ENCODE assay signal across 8 cellular contexts in genomic region chr5:72611111-72611724, GRCh38.
DNase-seq lines count a peak whose midpoint lies in the region; ATAC-seq and TF ChIP-seq lines count a peak whose summit lies in the region.

No MANE protein-coding gene starts in this region.

- no peaks in the 10 kb centered on the region for H3K9me3 ChIP-seq in lung (ENCODE audit: control insufficient read depth in 2 of 2, insufficient read depth in 1 of 2, low read length in 1 of 2)

- peak; percentile 5 for DNase-seq in GM06990 (ENCODE audit: extremely low read depth, insufficient read length)
- DNase-seq in NCI-H460 (ENCODE audit: extremely low read depth, low read depth), result peak; percentile 65
- DNase-seq in activated CD4-positive, alpha-beta T cell treated with anti-CD3 and anti-CD28 coated beads for 48 hours, result peak; percentile 61
- peak; percentile 4 for DNase-seq in effector CD8-positive, alpha-beta T cell (lab: John Stamatoyannopoulos, UW)
- peak; percentile 69 for DNase-seq in lung (ENCODE audit: low spot score)
- DNase-seq in stimulated activated CD8-positive, alpha-beta memory T cell treated with anti-CD3 and anti-CD28 coated beads, Interleukin-4, amount 100 ng/mL, for 24 hours (ENCODE audit: low read depth), result peak; percentile 19

- ATAC-seq in HG03066 (IDR thresholded peaks at IDR 0.05; ENCODE audit: low read depth, unreplicated experiment) (peak; percentile 60), lung (ENCODE audit: insufficient read depth, low FRiP score) (peak; percentile 91), GM18511 (IDR thresholded peaks at IDR 0.05; ENCODE audit: unreplicated experiment) (no peak)

- H3K27me3 ChIP-seq in GM06990 (replicated peaks; ENCODE audit: control insufficient read depth, insufficient read depth, low read length) (no peaks in the 10 kb centered on the region; the same call in 1 of the 2 replicates), lung (ENCODE audit: control insufficient read depth, insufficient read depth) (no peaks in the 10 kb centered on the region)

- TF ChIP-seq CTCF in GM06990 (IDR thresholded peaks at IDR 0.05; ENCODE audit: insufficient read depth, low read length, poor library complexity, severe bottlenecking) (peak; percentile 99), lung (IDR thresholded peaks at IDR 0.05; ENCODE audit: control extremely low read depth, extremely low read depth) (peak; percentile 65)

- H3K36me3 ChIP-seq in GM06990 (ENCODE audit: control insufficient read depth, insufficient read depth, low read length) (no peaks in the 10 kb centered on the region), lung (ENCODE audit: control insufficient read depth in 2 of 2, insufficient read depth in 2 of 2, low read length in 2 of 2) (no peaks in the 10 kb centered on the region)

- no peak overlapping the region for H3K27ac ChIP-seq in lung (ENCODE audit: low read depth in 1 of 2, low read length in 1 of 2)

- H3K4me3 ChIP-seq in GM06990 (replicated peaks; ENCODE audit: low read depth, low read length) (no peak overlapping the region), lung (no peak overlapping the region)

- 32 to 35% methylated on average over 7 of the region's 7 CpGs for WGBS in lung, 2 donors

- no peaks in the 10 kb centered on the region for H3K4me1 ChIP-seq in lung (ENCODE audit: control insufficient read depth in 2 of 2, insufficient read depth in 2 of 2, low read length in 2 of 2)

Comparison
In these comparisons a context has a peak if more than half of its experiments do, and no peak if none do; other contexts are left out.
1. DNase-seq: peak in every context shown above with its lines; median percentile 69 in lung; 65 in NCI-H460; 61 in activated CD4-positive, alpha-beta T cell treated with anti-CD3 and anti-CD28 coated beads for 48 hours; 19 in stimulated activated CD8-positive, alpha-beta memory T cell treated with anti-CD3 and anti-CD28 coated beads, Interleukin-4, amount 100 ng/mL, for 24 hours; 5 in GM06990; 4 in effector CD8-positive, alpha-beta T cell.